22 cellular contexts compared by ENCODE assay signal in genomic region chr20:52892023-52892422, GRCh38.
"Had no signal": no experiment of that assay in that cellular context is flagged by ENCODE, and none has a peak within 500 bp of the region (broad histone marks: within the 10 kb centered on the region; RNA-seq: fewer than 3 reads in every experiment).

No MANE protein-coding gene starts in this region.

- ATAC-seq: stimulated activated effector memory CD8-positive, alpha-beta T cell treated with anti-CD3 and anti-CD28 coated beads, Interleukin-12 subunit alpha, Interleukin-12 subunit beta, amount 100 ng/mL, for 72 hours; stimulated activated memory B cell treated with anti-CD40 and anti-IgM and Interleukin-4, amounts not matched to agents 10 μg/mL and 1 μg/mL and 100 μg/mL, for 72 hours; stimulated activated naive B cell treated with anti-CD40 and anti-IgM and Interleukin-4, amounts not matched to agents 10 μg/mL and 1 μg/mL and 100 μg/mL, for 72 hours; stimulated activated naive CD8-positive, alpha-beta T cell treated with anti-CD3 and anti-CD28 coated beads, Interleukin-15, amount 100 ng/mL, for 72 hours; stimulated activated naive CD8-positive, alpha-beta T cell treated with anti-CD3 and anti-CD28 coated beads, Interleukin-15, Interleukin-2, amounts not matched to agents 100 U/mL and 50 U/mL, for 24 hours; upper lobe of right lung had no signal

- DNase-seq: stimulated activated CD4-positive, alpha-beta T cell treated with anti-CD3 and anti-CD28 coated beads, Interleukin-2, amount 100 ng/mL, for 48 hours; stimulated activated CD4-positive, alpha-beta T cell treated with anti-CD3 and anti-CD28 coated beads, Interleukin-4, amount 100 ng/mL, for 1 hour; stimulated activated CD4-positive, alpha-beta T cell treated with anti-CD3 and anti-CD28 coated beads, Interleukin-4, amount 100 ng/mL, for 24 hours; stimulated activated CD4-positive, alpha-beta T cell treated with anti-CD3 and anti-CD28 coated beads, Interleukin-4, amount 100 ng/mL, for 4 hours; stimulated activated CD8-positive, alpha-beta memory T cell treated with anti-CD3 and anti-CD28 coated beads, Interleukin-4, amount 100 ng/mL, for 48 hours; stimulated activated naive B cell treated with anti-CD40 and anti-IgM and Interleukin-4, amounts not matched to agents 10 μg/mL and 1 μg/mL and 100 μg/mL, for 72 hours; stimulated activated naive CD4-positive, alpha-beta T cell; stimulated activated naive CD4-positive, alpha-beta T cell treated with Interleukin-2 at 50 U/mL for 16 hours; stimulated activated naive CD8-positive, alpha-beta T cell treated with anti-CD3 and anti-CD28 coated beads, Interleukin-15, amount 100 ng/mL, for 72 hours; stimulated activated naive CD8-positive, alpha-beta T cell treated with anti-CD3 and anti-CD28 coated beads, Interleukin-15, Interleukin-2, amounts not matched to agents 100 U/mL and 50 U/mL, for 24 hours; stomach; substantia nigra; testis; thyroid gland; tibial artery; transverse colon; trophoblast cell; upper lobe of left lung; upper lobe of right lung; uterus had no signal
